In genomic region chr5:143896471-143896870, GRCh38 we compare ENCODE assay signal across 12 cellular contexts.
"Had no signal": no experiment of that assay in that cellular context is flagged by ENCODE, and none has a peak within 500 bp of the region (broad histone marks: within the 10 kb centered on the region; RNA-seq: fewer than 3 reads in every experiment).

No MANE protein-coding gene starts in this region.

- H3K4me3 Mint-ChIP-seq: brain; dendritic cell treated with granulocyte-macrophage colony-stimulating factor and Interleukin-4, amounts not matched to agents 40 ng/mL and 50 ng/mL, for 4 days; neural crest cell; stimulated activated naive CD8-positive, alpha-beta T cell treated with anti-CD3 and anti-CD28 coated beads, Interleukin-15, amount 100 ng/mL, for 72 hours had no signal

- H3K9me3 Mint-ChIP-seq: brain; dendritic cell treated with granulocyte-macrophage colony-stimulating factor and Interleukin-4, amounts not matched to agents 40 ng/mL and 50 ng/mL, for 4 days; neural crest cell; stimulated activated naive CD8-positive, alpha-beta T cell treated with anti-CD3 and anti-CD28 coated beads, Interleukin-15, amount 100 ng/mL, for 72 hours had no signal

- H3K27ac Mint-ChIP-seq: brain; dendritic cell treated with granulocyte-macrophage colony-stimulating factor and Interleukin-4, amounts not matched to agents 40 ng/mL and 50 ng/mL, for 4 days had no signal

- H3K27me3 Mint-ChIP-seq: brain; stimulated activated naive CD8-positive, alpha-beta T cell treated with anti-CD3 and anti-CD28 coated beads, Interleukin-15, amount 100 ng/mL, for 72 hours had no signal

- H3K36me3 Mint-ChIP-seq: brain had no signal

- DNase-seq: activated CD4-positive, alpha-beta T cell treated with anti-CD3 and anti-CD28 coated beads for 4 hours; activated CD8-positive, alpha-beta memory T cell treated with anti-CD3 and anti-CD28 coated beads for 24 hours; activated naive CD4-positive, alpha-beta T cell treated with anti-CD3 and anti-CD28 coated beads, Interleukin-2, amount 50 U/mL, for 16 hours; activated T-cell treated with anti-CD3 and anti-CD28 coated beads for 4 hours; foreskin keratinocyte; left lung; pancreas; stimulated activated CD4-positive, alpha-beta T cell treated with anti-CD3 and anti-CD28 coated beads, Interleukin-4, amount 100 ng/mL, for 24 hours; stimulated activated naive CD8-positive, alpha-beta T cell treated with anti-CD3 and anti-CD28 coated beads, Interleukin-15, amount 100 ng/mL, for 72 hours had no signal
